In genomic region chr5:146548781-146549449, GRCh38 we compare ENCODE assay signal across 32 cellular contexts. TPM values are rescaled to one million over a fixed set of nuclear protein-coding genes. Genes with fewer than 3 reads are reported as not detected.
DNase-seq lines count a peak whose midpoint lies in the region; ATAC-seq and TF ChIP-seq lines count a peak whose summit lies in the region.
"Had no signal": no experiment of that assay in that cellular context is flagged by ENCODE, and none has a peak within 500 bp of the region (broad histone marks: within the 10 kb centered on the region; RNA-seq: fewer than 3 reads in every experiment).

No MANE protein-coding gene starts in this region.

- H3K27me3 Mint-ChIP-seq in stimulated activated memory B cell treated with anti-CD40 and anti-IgM and Interleukin-4, amounts not matched to agents 10 μg/mL and 1 μg/mL and 100 μg/mL, for 72 hours, result peaks cover 8% of the 10 kb centered on the region
- H3K27me3 Mint-ChIP-seq: memory B cell had no signal

- no peak overlapping the region for H3K4me3 Mint-ChIP-seq in stimulated activated memory B cell treated with anti-CD40 and anti-IgM and Interleukin-4, amounts not matched to agents 10 μg/mL and 1 μg/mL and 100 μg/mL, for 72 hours
- H3K4me3 Mint-ChIP-seq: activated CD8-positive, alpha-beta memory T cell treated with anti-CD3 and anti-CD28 coated beads, Interleukin-2, amount 10 ng/mL, durations not matched to agents 7 days and 5 days; activated naive CD4-positive, alpha-beta T cell treated with anti-CD3 and anti-CD28 coated beads for 36 hours; brain; GM23338; immature natural killer cell; memory B cell; neural progenitor cell had no signal

- H3K27ac ChIP-seq in KMS-11, result peak overlapping the region; percentile 82
- H3K27ac ChIP-seq: adrenal gland, neural progenitor cell, SJSA1, spleen had no signal

- no peak for TF ChIP-seq CTCF in KMS-11 (conservative IDR thresholded peaks at IDR 0.05; ENCODE audit: low read depth, low read length)

- H3K27ac Mint-ChIP-seq in stimulated activated memory B cell treated with anti-CD40 and anti-IgM and Interleukin-4, amounts not matched to agents 10 μg/mL and 1 μg/mL and 100 μg/mL, for 72 hours, result no peak overlapping the region
- H3K27ac Mint-ChIP-seq: activated CD8-positive, alpha-beta memory T cell treated with anti-CD3 and anti-CD28 coated beads, Interleukin-2, amount 10 ng/mL, durations not matched to agents 7 days and 5 days; activated naive CD4-positive, alpha-beta T cell treated with anti-CD3 and anti-CD28 coated beads for 36 hours; GM23338; immature natural killer cell; memory B cell; neural progenitor cell had no signal

- H4K20me1 ChIP-seq in KMS-11 (ENCODE audit: insufficient read depth), result no peaks in the 10 kb centered on the region

- H3K36me3 ChIP-seq in KMS-11 (ENCODE audit: insufficient read depth), result no peaks in the 10 kb centered on the region
- H3K36me3 ChIP-seq: adrenal gland, neural progenitor cell, SJSA1, spleen had no signal

- no peaks in the 10 kb centered on the region for H3K36me3 Mint-ChIP-seq in stimulated activated memory B cell treated with anti-CD40 and anti-IgM and Interleukin-4, amounts not matched to agents 10 μg/mL and 1 μg/mL and 100 μg/mL, for 72 hours
- H3K36me3 Mint-ChIP-seq: activated CD8-positive, alpha-beta memory T cell treated with anti-CD3 and anti-CD28 coated beads, Interleukin-2, amount 10 ng/mL, durations not matched to agents 7 days and 5 days; brain; immature natural killer cell; memory B cell; neural progenitor cell had no signal

- peak overlapping the region; percentile 24; the same call in 1 of the 2 replicates for H2AFZ ChIP-seq in KMS-11 (ENCODE audit: low read depth)
- H2AFZ ChIP-seq: neural progenitor cell had no signal

- no peaks in the 10 kb centered on the region for H3K9me3 Mint-ChIP-seq in stimulated activated memory B cell treated with anti-CD40 and anti-IgM and Interleukin-4, amounts not matched to agents 10 μg/mL and 1 μg/mL and 100 μg/mL, for 72 hours
- H3K9me3 Mint-ChIP-seq: activated naive CD4-positive, alpha-beta T cell treated with anti-CD3 and anti-CD28 coated beads for 36 hours; brain; GM23338; immature natural killer cell; memory B cell; neural progenitor cell had no signal

- H3K27me3 ChIP-seq in KMS-11 (ENCODE audit: insufficient read depth, low read depth), result no peaks in the 10 kb centered on the region
- H3K27me3 ChIP-seq: adrenal gland, neural progenitor cell, spleen had no signal

- H3K9ac ChIP-seq in KMS-11, result peak overlapping the region; percentile 41; the same call in 1 of the 2 replicates
- H3K9ac ChIP-seq: neural progenitor cell had no signal

- H3K4me3 ChIP-seq in KMS-11 (IDR thresholded peaks at IDR 0.05; ENCODE audit: insufficient read depth, low read depth, low read length), result no peak overlapping the region
- H3K4me3 ChIP-seq: adrenal gland, GM23338, neural progenitor cell, SJSA1, spleen had no signal

- ATAC-seq in GM18858 (IDR thresholded peaks at IDR 0.05; ENCODE audit: unreplicated experiment), result peak; percentile 70
- ATAC-seq in GM21526 (IDR thresholded peaks at IDR 0.05; ENCODE audit: low FRiP score, unreplicated experiment), result peak; percentile 67
- no peak for ATAC-seq in stimulated activated memory B cell treated with anti-CD40 and anti-IgM and Interleukin-4, amounts not matched to agents 10 μg/mL and 1 μg/mL and 100 μg/mL, for 72 hours
- ATAC-seq: activated CD8-positive, alpha-beta memory T cell treated with anti-CD3 and anti-CD28 coated beads, Interleukin-2, amount 10 ng/mL, durations not matched to agents 7 days and 5 days; GM23338; right cardiac atrium had no signal

- peak overlapping the region; percentile 74 for H3K4me2 ChIP-seq in KMS-11
- H3K4me2 ChIP-seq: GM23338, neural progenitor cell had no signal

- H3K79me2 ChIP-seq in KMS-11 (ENCODE audit: insufficient read depth, low read depth), result no peaks in the 10 kb centered on the region

- no peaks in the 10 kb centered on the region for H3K4me1 Mint-ChIP-seq in stimulated activated memory B cell treated with anti-CD40 and anti-IgM and Interleukin-4, amounts not matched to agents 10 μg/mL and 1 μg/mL and 100 μg/mL, for 72 hours
- H3K4me1 Mint-ChIP-seq: memory B cell, neural progenitor cell had no signal

- peaks cover 66% of the 10 kb centered on the region for H3K4me1 ChIP-seq in KMS-11 (ENCODE audit: low read depth, poor library complexity, severe bottlenecking)
- H3K4me1 ChIP-seq: adrenal gland, neural progenitor cell, SJSA1, spleen had no signal

- DNase-seq in cerebellum (ENCODE audit: low spot score) (peak; percentile 57), NCI-H1417 treated with DMSO at 0.1 percent for 48 hours (lab: John Stamatoyannopoulos, UW) (no peak), iPS-NIHi11 (ENCODE audit: low spot score) (no peak)
- DNase-seq: activated CD4-positive, CD25-positive, alpha-beta regulatory T cell; activated CD8-positive, alpha-beta memory T cell treated with anti-CD3 and anti-CD28 coated beads, Interleukin-2, amount 10 ng/mL, durations not matched to agents 7 days and 5 days; activated naive CD4-positive, alpha-beta T cell treated with anti-CD3 and anti-CD28 coated beads for 36 hours; adrenal gland; DND-41; hippocampal formation; immature natural killer cell; NCI-H1436; NCI-H2107; NCI-H510A treated with DMSO at 0.1 percent for 48 hours; right cardiac atrium; spleen had no signal

RNA-seq across cellular contexts. Expression of gene GPR151, which starts 32.9 kb away (rescaled TPM):
- total RNA-seq in cerebellum, result 0.18 TPM
- total RNA-seq: activated CD8-positive, alpha-beta memory T cell treated with anti-CD3 and anti-CD28 coated beads, Interleukin-2, amount 10 ng/mL, durations not matched to agents 7 days and 5 days; activated naive CD4-positive, alpha-beta T cell treated with anti-CD3 and anti-CD28 coated beads for 36 hours; adrenal gland; chondrocyte; endothelial cell of umbilical vein; fibroblast of lung; GM23338; HT1080; MCF 10A; right cardiac atrium; RPMI7951; SJSA1; spleen; subcutaneous adipose tissue; urinary bladder had no signal
